Comparison of ENCODE assay signal across 16 cellular contexts in the genomic region with DNA sequence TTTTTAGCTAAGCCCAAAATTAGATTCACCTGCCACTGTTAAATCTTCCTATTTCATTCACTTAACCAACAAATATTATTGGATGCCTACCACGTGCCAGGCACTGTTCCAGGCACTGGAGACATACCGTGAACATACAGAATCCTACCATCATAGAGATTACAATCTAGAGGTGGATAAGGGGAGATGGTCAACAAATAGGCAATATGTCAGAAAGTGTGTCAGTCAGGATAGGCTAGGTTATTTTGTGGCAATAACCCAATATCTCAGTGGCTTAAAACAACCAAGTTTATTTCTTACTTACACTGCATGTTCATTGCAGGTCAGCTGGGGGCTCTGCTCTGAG.
"Had no signal": no experiment of that assay in that cellular context is flagged by ENCODE, and none has a peak within 500 bp of the region (broad histone marks: within the 10 kb centered on the region; RNA-seq: fewer than 3 reads in every experiment).

No MANE protein-coding gene starts in this region.

- H3K9me3 ChIP-seq: spleen, thoracic aorta, uterus had no signal

- H3K36me3 ChIP-seq: cardiac muscle cell, spleen, thoracic aorta, uterus had no signal

- FAIRE-seq: astrocyte, colon had no signal

- H3K27me3 ChIP-seq: cardiac muscle cell, foreskin keratinocyte, spleen, uterus had no signal

- H3K4me3 ChIP-seq: cardiac muscle cell, spleen, thoracic aorta, uterus had no signal

- ATAC-seq: foreskin keratinocyte; left colon; stimulated activated memory B cell treated with anti-CD40 and anti-IgM and Interleukin-4, amounts not matched to agents 10 μg/mL and 1 μg/mL and 100 μg/mL, for 72 hours had no signal

- H3K27ac ChIP-seq: foreskin keratinocyte, spleen, thoracic aorta had no signal

- DNase-seq: activated CD4-positive, alpha-beta T cell treated with anti-CD3 and anti-CD28 coated beads for 1 hour; activated gamma-delta T cell; endodermal cell; foreskin keratinocyte; glutamatergic neuron; islet precursor cell; left colon; retina; spleen; stimulated activated CD4-positive, alpha-beta T cell treated with anti-CD3 and anti-CD28 coated beads, Interleukin-4, amount 100 ng/mL, for 4 hours; uterus had no signal

- H3K4me1 ChIP-seq: foreskin keratinocyte had no signal
